Comparison of ENCODE assay signal across 8 cellular contexts in genomic region chr6:80214436-80215022, GRCh38.
DNase-seq lines count a peak whose midpoint lies in the region; ATAC-seq and TF ChIP-seq lines count a peak whose summit lies in the region.

No MANE protein-coding gene starts in this region.

- H3K27ac ChIP-seq in right cardiac atrium (ENCODE audit: low read length) (no peak overlapping the region), spleen (peak overlapping the region in 2 of 8 donors; percentile 20 to 22)

- H3K9me3 ChIP-seq in adipocyte (ENCODE audit: control insufficient read depth, low read length) = no peaks in the 10 kb centered on the region
- H3K9me3 ChIP-seq in right cardiac atrium (ENCODE audit: control insufficient read depth, low read length) = no peaks in the 10 kb centered on the region
- H3K9me3 ChIP-seq in spleen = peaks cover 0 to 3% (median 0%) of the 10 kb centered on the region in 8 donors

- H3K4me3 ChIP-seq in adipocyte (ENCODE audit: low read length) (no peak overlapping the region), right cardiac atrium (ENCODE audit: low read length) (no peak overlapping the region), spleen (no peak overlapping the region)

- intact Hi-C loops in right cardiac atrium (cut with DNase I) = no loop called here
- intact Hi-C loops in spleen (cut with DNase I; ENCODE audit: low total_unique reads) = no loop called here

- H3K27me3 ChIP-seq in adipocyte (replicated peaks; ENCODE audit: control insufficient read depth, insufficient read depth, low read length) (no peaks in the 10 kb centered on the region), right cardiac atrium (ENCODE audit: control insufficient read depth, insufficient read depth) (no peaks in the 10 kb centered on the region), spleen (replicated peaks in 1 of 7) (no peaks in the 10 kb centered on the region)

- 55% methylated on average over 4 of the region's 4 CpGs for WGBS in right cardiac atrium
- 58 to 66% (median 62%) methylated on average over 4 of the region's 4 CpGs for WGBS in spleen, 5 donors

- DNase-seq in EL (peak; percentile 55), NCI-H510A treated with DMSO at 0.1 percent for 48 hours (lab: John Stamatoyannopoulos, UW) (peak; percentile 34), adipocyte (ENCODE audit: low read depth) (peak; percentile 89), right cardiac atrium (peak; percentile 25 to 69 (median 32)), spleen (no peak), activated T-cell treated with anti-CD3 and anti-CD28 coated beads for 4 hours (no peak)

- H3K36me3 ChIP-seq in adipocyte (ENCODE audit: control insufficient read depth, insufficient read depth, low read length, severe bottlenecking) (no peaks in the 10 kb centered on the region), spleen (peaks cover 0 to 5% (median 0%) of the 10 kb centered on the region in 6 donors)

- no peak for TF ChIP-seq POLR2A in spleen (IDR thresholded peaks at IDR 0.05)

- peak; percentile 95 for ATAC-seq in GM21360 (IDR thresholded peaks at IDR 0.05; ENCODE audit: unreplicated experiment)
- ATAC-seq in HG03457 (IDR thresholded peaks at IDR 0.05; ENCODE audit: unreplicated experiment) = peak; percentile 92
- ATAC-seq in right cardiac atrium = peak; percentile 89 to 92

- peak in 9 of 11 experiments; percentile 24 to 72 (median 54) for TF ChIP-seq CTCF in spleen (IDR thresholded peaks at IDR 0.05 in 8 of 11, conservative IDR thresholded peaks at IDR 0.05 in 3 of 11)

- H3K4me1 ChIP-seq in adipocyte (ENCODE audit: control insufficient read depth, insufficient read depth, low read length) (peaks cover 9% of the 10 kb centered on the region), right cardiac atrium (ENCODE audit: control insufficient read depth, insufficient read depth, low read length) (peaks cover 4% of the 10 kb centered on the region), spleen (peaks cover 0 to 8% (median 2%) of the 10 kb centered on the region in 6 donors)

- no peak overlapping the region for H3K9ac ChIP-seq in adipocyte (ENCODE audit: low read length)

Comparison
In these comparisons a context has a peak if more than half of its experiments do, and no peak if none do; other contexts are left out.
1. DNase-seq: peak in EL (single experiment), NCI-H510A treated with DMSO at 0.1 percent for 48 hours (single experiment), adipocyte (single experiment) and right cardiac atrium (3 of 3); none in spleen (single experiment) and activated T-cell treated with anti-CD3 and anti-CD28 coated beads for 4 hours (single experiment).
2. Peak in every context shown above with its lines, with median percentiles within 50 percentile points of each other: ATAC-seq.